Comparison of ENCODE assay signal across 9 cellular contexts in genomic region chr1:88985692-88986091, GRCh38. TPM values are rescaled to one million over a fixed set of nuclear protein-coding genes. Genes with fewer than 3 reads are reported as not detected.
A peak's percentile ranks its signal among the peaks of the same experiment; 100 is the strongest.
DNase-seq lines count a peak whose midpoint lies in the region; ATAC-seq, FAIRE-seq and TF ChIP-seq lines count a peak whose summit lies in the region.
"Had no signal": no experiment of that assay in that cellular context is flagged by ENCODE, and none has a peak within 500 bp of the region (broad histone marks: within the 10 kb centered on the region; RNA-seq: fewer than 3 reads in every experiment).

No MANE protein-coding gene starts in this region.

- no peak for ATAC-seq in GM21576 (IDR thresholded peaks at IDR 0.05; ENCODE audit: unreplicated experiment)

- H3K36me3 ChIP-seq in breast epithelium (no peaks in the 10 kb centered on the region), muscle layer of duodenum (ENCODE audit: control insufficient read depth in 1 of 2, insufficient read depth in 2 of 2, low read length in 2 of 2) (peaks cover 0 to 9% of the 10 kb centered on the region in 2 donors)

- no peak for TF ChIP-seq POLR2A in breast epithelium (IDR thresholded peaks at IDR 0.05)

- H3K4me3 ChIP-seq in breast epithelium (no peak overlapping the region), muscle layer of duodenum (ENCODE audit: low read depth in 1 of 2, low read length in 2 of 2) (no peak overlapping the region)

- H3K4me1 ChIP-seq in breast epithelium: peaks cover 0 to 9% of the 10 kb centered on the region in 2 donors
- H3K4me1 ChIP-seq in muscle layer of duodenum (ENCODE audit: control insufficient read depth in 1 of 2, insufficient read depth in 2 of 2, low read length in 2 of 2): peaks cover 14 to 22% of the 10 kb centered on the region in 2 donors

- TF ChIP-seq CTCF in breast epithelium (IDR thresholded peaks at IDR 0.05): no peak

- H3K9me3 ChIP-seq in breast epithelium: no peaks in the 10 kb centered on the region
- no peaks in the 10 kb centered on the region for H3K9me3 ChIP-seq in muscle layer of duodenum (ENCODE audit: control insufficient read depth in 1 of 2, low read length in 2 of 2)

- H3K27ac ChIP-seq in breast epithelium: peak overlapping the region; percentile 82
- H3K27ac ChIP-seq in muscle layer of duodenum (ENCODE audit: low read length): peak overlapping the region; percentile 78

- peak; percentile 35 for DNase-seq in stimulated activated CD4-positive, alpha-beta T cell treated with anti-CD3 and anti-CD28 coated beads, Interleukin-15, amount 100 ng/mL, for 24 hours
- no peak for DNase-seq in stimulated activated CD4-positive, alpha-beta T cell treated with anti-CD3 and anti-CD28 coated beads, Interleukin-4, amount 100 ng/mL, for 4 hours
- no peak for DNase-seq in breast epithelium (ENCODE audit: low spot score in 2 of 2)
- DNase-seq in RCC 7860 (ENCODE audit: low spot score): no peak
- no peak for DNase-seq in GOT3 (lab: John Stamatoyannopoulos, UW)
- no peak for DNase-seq in activated gamma-delta T cell treated with Interleukin-2 at 50 U/mL for 16 hours
- DNase-seq: stimulated activated CD4-positive, alpha-beta T cell treated with anti-CD3 and anti-CD28 coated beads, Interleukin-4, amount 100 ng/mL, for 24 hours had no signal

- intact Hi-C loops in breast epithelium (cut with DNase I; ENCODE audit: low total_unique reads): no loop called here

- FAIRE-seq in RCC 7860 (lab: Jason Lieb, UNC): no peak

- no peaks in the 10 kb centered on the region for H3K27me3 ChIP-seq in breast epithelium
- no peaks in the 10 kb centered on the region for H3K27me3 ChIP-seq in muscle layer of duodenum (ENCODE audit: low read depth, low read length)

RNA-seq across cellular contexts. Expression of gene KYAT3, which starts 6.7 kb away (rescaled TPM):
- 10 to 100 TPM; 35.1 to 52.5 (median 46.7) TPM for total RNA-seq in breast epithelium

RNA-seq across cellular contexts. Expression of gene RBMXL1, which starts 6.7 kb away (rescaled TPM):
- 10 to 100 TPM; 18.6 to 21.9 (median 18.7) TPM for total RNA-seq in breast epithelium

RNA-seq across cellular contexts. Expression of gene GBP3, which starts 37.0 kb away (rescaled TPM):
- total RNA-seq in breast epithelium: 10 to 100 TPM; 10.1 to 44.9 (median 22.9) TPM
